In genomic region chr3:62928256-62928655, GRCh38 we compare ENCODE assay signal across 31 cellular contexts.
"Had no signal": no experiment of that assay in that cellular context is flagged by ENCODE, and none has a peak within 500 bp of the region (broad histone marks: within the 10 kb centered on the region; RNA-seq: fewer than 3 reads in every experiment).

No MANE protein-coding gene starts in this region.

- H3K36me3 ChIP-seq: adrenal gland, ascending aorta, brain microvascular endothelial cell, breast epithelium, cardiac muscle cell had no signal

- H3K9me3 ChIP-seq: adrenal gland, ascending aorta, body of pancreas, breast epithelium had no signal

- ATAC-seq: activated naive CD4-positive, alpha-beta T cell treated with anti-CD3 and anti-CD28 coated beads, Interleukin-2, amount 50 U/mL, for 72 hours; activated naive CD8-positive, alpha-beta T cell treated with anti-CD3 and anti-CD28 coated beads, Interleukin-2, amount 50 U/mL, for 24 hours; activated T-cell treated with anti-CD3 and anti-CD28 coated beads, Interleukin-2, amount 50 U/mL, for 4 hours; activated T-cell treated with anti-CD3 and anti-CD28 coated beads, Interleukin-2, amount 50 U/mL, for 72 hours; activated T-helper 17 cell treated with anti-CD3 and anti-CD28 coated beads, Interleukin-2, amount 50 U/mL, for 72 hours; body of pancreas had no signal

- H3K4me3 ChIP-seq: adrenal gland, ascending aorta, body of pancreas, breast epithelium, cardiac muscle cell had no signal

- H3K27me3 ChIP-seq: adrenal gland, ascending aorta, body of pancreas, brain microvascular endothelial cell, breast epithelium, cardiac muscle cell had no signal

- H3K4me1 ChIP-seq: adrenal gland, ascending aorta, body of pancreas, breast epithelium had no signal

- DNase-seq: activated effector memory CD4-positive, alpha-beta T cell treated with anti-CD3 and anti-CD28 coated beads, Interleukin-2, amount 50 U/mL, for 16 hours; activated effector memory CD4-positive, alpha-beta T cell treated with Interleukin-2 at 50 U/mL for 16 hours; activated gamma-delta T cell; activated gamma-delta T cell treated with Interleukin-2 at 50 U/mL for 16 hours; activated naive CD4-positive, alpha-beta T cell; activated naive CD4-positive, alpha-beta T cell treated with anti-CD3 and anti-CD28 coated beads for 36 hours; activated naive CD4-positive, alpha-beta T cell treated with anti-CD3 and anti-CD28 coated beads, Interleukin-2, amount 10 ng/mL, durations not matched to agents 7 days and 5 days; activated naive CD4-positive, alpha-beta T cell treated with anti-CD3 and anti-CD28 coated beads, Interleukin-2, amount 50 U/mL, for 16 hours; activated naive CD4-positive, alpha-beta T cell treated with Interleukin-2 at 50 U/mL for 16 hours; activated naive CD8-positive, alpha-beta T cell treated with anti-CD3 and anti-CD28 coated beads for 36 hours; activated naive CD8-positive, alpha-beta T cell treated with anti-CD3 and anti-CD28 coated beads, Interleukin-2, amount 10 ng/mL, durations not matched to agents 7 days and 5 days; activated naive CD8-positive, alpha-beta T cell treated with anti-CD3 and anti-CD28 coated beads, Interleukin-2, amount 50 U/mL, for 24 hours; activated T-cell treated with anti-CD3 and anti-CD28 coated beads, Interleukin-2, amount 50 U/mL, for 24 hours; activated T-cell treated with anti-CD3 and anti-CD28 coated beads, Interleukin-2, amount 50 U/mL, for 4 hours; activated T-cell treated with anti-CD3 and anti-CD28 coated beads, Interleukin-2, amount 50 U/mL, for 48 hours; activated T-cell treated with anti-CD3 and anti-CD28 coated beads, Interleukin-2, amount 50 U/mL, for 72 hours; adrenal gland; amniotic stem cell; amygdala; anterior cingulate cortex; aorta; body of pancreas; brain microvascular endothelial cell; caudate nucleus; central memory CD4-positive, alpha-beta T cell; cerebellar nuclear complex had no signal
